29 cellular contexts compared by ENCODE assay signal in genomic region chr5:81245871-81246235, GRCh38. TPM values are rescaled to one million over a fixed set of nuclear protein-coding genes. Genes with fewer than 3 reads are reported as not detected.
DNase-seq lines count a peak whose midpoint lies in the region; ATAC-seq and TF ChIP-seq lines count a peak whose summit lies in the region.
"Had no signal": no experiment of that assay in that cellular context is flagged by ENCODE, and none has a peak within 500 bp of the region (broad histone marks: within the 10 kb centered on the region; RNA-seq: fewer than 3 reads in every experiment).

No MANE protein-coding gene starts in this region.

- peaks cover 0 to 10% (median 6%) of the 10 kb centered on the region in 5 experiments for H3K9me3 Mint-ChIP-seq in brain
- H3K9me3 Mint-ChIP-seq: dendritic cell treated with granulocyte-macrophage colony-stimulating factor and Interleukin-4, amounts not matched to agents 40 ng/mL and 50 ng/mL, for 4 days; T-helper 2 cell treated with Interferon-gamma antibody and Interleukin-4, amounts not matched to agents 5 μg/mL and 100 μg/mL, for 36 hours had no signal

- H3K4me3 Mint-ChIP-seq in brain = no peak overlapping the region
- H3K4me3 Mint-ChIP-seq: activated T-helper 17 cell treated with anti-CD3 and anti-CD28 coated beads, Interleukin-2, amount 50 U/mL, for 72 hours; dendritic cell treated with granulocyte-macrophage colony-stimulating factor and Interleukin-4, amounts not matched to agents 40 ng/mL and 50 ng/mL, for 4 days; mesothelial cell of epicardium; T-helper 2 cell treated with Interferon-gamma antibody and Interleukin-4, amounts not matched to agents 5 μg/mL and 100 μg/mL, for 36 hours had no signal

- H3K27me3 Mint-ChIP-seq in brain = no peaks in the 10 kb centered on the region
- H3K27me3 Mint-ChIP-seq: activated T-helper 17 cell treated with anti-CD3 and anti-CD28 coated beads, Interleukin-2, amount 50 U/mL, for 72 hours; dendritic cell treated with granulocyte-macrophage colony-stimulating factor and Interleukin-4, amounts not matched to agents 40 ng/mL and 50 ng/mL, for 4 days had no signal

- no peak for TF ChIP-seq CTCF in cardiac muscle cell (IDR thresholded peaks at IDR 0.05; ENCODE audit: low read depth, low read length)
- no peak for TF ChIP-seq CTCF in right atrium auricular region (IDR thresholded peaks at IDR 0.05)
- TF ChIP-seq CTCF in brain (conservative IDR thresholded peaks at IDR 0.05) = no peak

- DNase-seq in cardiac muscle cell (ENCODE audit: low read depth in 1 of 2, low spot score in 1 of 2) (peak in 1 of 2 donors; percentile 14), right atrium auricular region (ENCODE audit: low spot score) (no peak), islet precursor cell (peak; percentile 90), substantia nigra (lab: John Stamatoyannopoulos, UW) (no peak)
- no peak for DNase-seq in activated naive CD4-positive, alpha-beta T cell (lab: John Stamatoyannopoulos, UW)
- DNase-seq: 8988T; activated CD4-positive, alpha-beta T cell treated with anti-CD3 and anti-CD28 coated beads for 4 hours; activated naive CD4-positive, alpha-beta T cell treated with anti-CD3 and anti-CD28 coated beads, Interleukin-2, amount 50 U/mL, for 16 hours; caudate nucleus; DMS79; HCEC 1CT; Karpas-422; NCI-H1436; NCI-H2081 treated with DMSO at 0.1 percent for 48 hours; NCI-H345; Peyer's patch; SIG-M5; stimulated activated CD4-positive, alpha-beta T cell treated with anti-CD3 and anti-CD28 coated beads, Interleukin-15, amount 100 ng/mL, for 24 hours; stimulated activated CD4-positive, alpha-beta T cell treated with anti-CD3 and anti-CD28 coated beads, Interleukin-4, amount 100 ng/mL, for 4 hours had no signal

- H3K36me3 ChIP-seq in cardiac muscle cell (no peaks in the 10 kb centered on the region), right atrium auricular region (peaks cover 7% of the 10 kb centered on the region)
- H3K36me3 ChIP-seq: Peyer's patch, prostate gland had no signal

- H3K9me3 ChIP-seq in cardiac muscle cell (ENCODE audit: low read depth) = no peaks in the 10 kb centered on the region
- no peaks in the 10 kb centered on the region for H3K9me3 ChIP-seq in right atrium auricular region
- H3K9me3 ChIP-seq: Peyer's patch, prostate gland had no signal

- H3K4me1 ChIP-seq in cardiac muscle cell (ENCODE audit: low read depth) (peaks cover 16% of the 10 kb centered on the region), right atrium auricular region (peaks cover 0 to 80% of the 10 kb centered on the region in 2 donors)
- H3K4me1 ChIP-seq: Peyer's patch, prostate gland had no signal

- H3K27ac ChIP-seq in cardiac muscle cell (peak overlapping the region; percentile 61), right atrium auricular region (peak overlapping the region in 1 of 2 donors; percentile 59), substantia nigra (ENCODE audit: low read depth, low read length, poor library complexity, severe bottlenecking) (peak overlapping the region; percentile 74)
- H3K27ac ChIP-seq: C4-2B, Peyer's patch, VCaP had no signal

- H3K27me3 ChIP-seq in cardiac muscle cell (no peaks in the 10 kb centered on the region), right atrium auricular region (no peaks in the 10 kb centered on the region)
- H3K27me3 ChIP-seq: Peyer's patch had no signal

- peaks cover 18% of the 10 kb centered on the region for H3K36me3 Mint-ChIP-seq in brain

- H3K4me1 Mint-ChIP-seq in brain = peaks cover 39% of the 10 kb centered on the region

- ATAC-seq in HG03378 (IDR thresholded peaks at IDR 0.05; ENCODE audit: unreplicated experiment) (no peak), GM21737 (IDR thresholded peaks at IDR 0.05; ENCODE audit: unreplicated experiment) (no peak)
- ATAC-seq: activated T-helper 17 cell treated with anti-CD3 and anti-CD28 coated beads, Interleukin-2, amount 50 U/mL, for 72 hours had no signal

- peak overlapping the region in 3 of 5 experiments; percentile 0 to 76 (median 24) for H3K27ac Mint-ChIP-seq in brain
- H3K27ac Mint-ChIP-seq: activated T-helper 17 cell treated with anti-CD3 and anti-CD28 coated beads, Interleukin-2, amount 50 U/mL, for 72 hours; dendritic cell treated with granulocyte-macrophage colony-stimulating factor and Interleukin-4, amounts not matched to agents 40 ng/mL and 50 ng/mL, for 4 days; mesothelial cell of epicardium; T-helper 2 cell treated with Interferon-gamma antibody and Interleukin-4, amounts not matched to agents 5 μg/mL and 100 μg/mL, for 36 hours had no signal

- H3K4me3 ChIP-seq in cardiac muscle cell (no peak overlapping the region), right atrium auricular region (no peak overlapping the region)
- H3K4me3 ChIP-seq: Peyer's patch, prostate gland had no signal

RNA-seq across cellular contexts. Expression of gene CKMT2, which starts 12.7 kb away (rescaled TPM):
- 37.1 and 83.5 TPM in 2 replicates for total RNA-seq in cardiac muscle cell
- polyA plus RNA-seq in cardiac muscle cell = 25.8 and 62.6 TPM in 2 replicates
- 1,000 to 10,000 TPM in 1 of 2 donors, 100 to 1,000 TPM in 1; 909 to 1,365 TPM for total RNA-seq in right atrium auricular region
- polyA plus RNA-seq in brain (ENCODE audit: insufficient read depth, low read depth, low replicate concordance) = 5.3 TPM
- total RNA-seq: activated T-helper 17 cell treated with anti-CD3 and anti-CD28 coated beads, Interleukin-2, amount 50 U/mL, for 72 hours had no signal

RNA-seq across cellular contexts. Expression of gene ZCCHC9, which starts 55.5 kb away (rescaled TPM):
- 14.3 and 18.6 TPM in 2 replicates for total RNA-seq in cardiac muscle cell
- polyA plus RNA-seq in cardiac muscle cell = 18.7 and 21.6 TPM in 2 replicates
- 10 to 100 TPM in 1 of 2 donors, 1 to 10 TPM in 1; 9.4 to 10.3 TPM for total RNA-seq in right atrium auricular region
- polyA plus RNA-seq in brain (ENCODE audit: insufficient read depth, low read depth, low replicate concordance) = 8.0 TPM

Comparison
In these comparisons a context has a peak if more than half of its experiments do, and no peak if none do; other contexts are left out.
1. RNA of gene CKMT2, which starts 12.7 kb away (total RNA-seq): 909 to 1,365 TPM in right atrium auricular region; 37.1 to 83.5 TPM in cardiac muscle cell; every median in the first group is over 10 times any median in the second.